8 cellular contexts compared by ENCODE assay signal in the genomic region with DNA sequence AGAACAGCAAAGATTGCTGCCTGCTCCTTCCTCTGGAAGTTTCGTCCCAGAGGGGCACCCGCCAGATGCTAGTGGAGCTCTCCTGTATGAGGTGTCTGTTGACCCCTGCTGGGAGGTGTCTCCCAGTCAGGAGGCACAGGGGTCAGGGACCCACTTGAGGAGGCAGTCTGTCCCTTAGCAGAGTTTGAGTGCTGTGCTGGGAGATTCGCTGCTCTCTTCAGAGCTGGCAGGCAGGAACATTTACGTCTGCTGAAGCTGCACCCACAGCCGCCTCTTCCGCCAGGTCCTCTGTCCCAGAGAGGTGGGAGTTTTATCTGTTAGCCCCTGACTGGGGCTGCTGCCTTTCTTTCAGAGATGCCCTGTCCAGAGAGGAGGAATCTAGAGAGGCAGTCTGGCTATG.
A peak's percentile ranks its signal among the peaks of the same experiment; 100 is the strongest.
DNase-seq lines count a peak whose midpoint lies in the region; ATAC-seq, FAIRE-seq and TF ChIP-seq lines count a peak whose summit lies in the region.
"Not testable (repeated sequence)": the region's sequence is repeated elsewhere in the genome, so short reads cannot be mapped to it uniquely, and the experiment has no call there.

No MANE protein-coding gene starts in this region.

- intact Hi-C loops in activated CD8-positive, alpha-beta T cell treated with anti-CD3 and anti-CD28 coated beads for 36 hours (cut with micrococcal nuclease); HepG2 (cut with micrococcal nuclease; ENCODE audit: unreplicated experiment): not testable (repeated sequence)

- H2AFZ ChIP-seq in HepG2 (ENCODE audit: low read length), result not testable (repeated sequence)

- not testable (repeated sequence) for TF ChIP-seq EP300 in HepG2 (IDR thresholded peaks at IDR 0.05; ENCODE audit: low read depth in 2 of 2, low read length in 2 of 2); HepG2 (CRISPR knock-in tag; IDR thresholded peaks at IDR 0.05; ENCODE audit: borderline replicate concordance)

- peak overlapping the region in 3 of 4 donors; percentile 27 to 57 (median 31) for H3K4me3 Mint-ChIP-seq in CD4-positive, CD25-positive, alpha-beta regulatory T cell
- H3K4me3 Mint-ChIP-seq in activated CD8-positive, alpha-beta T cell treated with anti-CD3 and anti-CD28 coated beads for 36 hours; nephron progenitor cell; stimulated activated memory B cell treated with anti-CD40 and anti-IgM and Interleukin-4, amounts not matched to agents 10 μg/mL and 1 μg/mL and 100 μg/mL, for 72 hours: not testable (repeated sequence)
- peak overlapping the region; percentile 48 for H3K4me3 Mint-ChIP-seq in activated naive CD4-positive, alpha-beta T cell treated with anti-CD3 and anti-CD28 coated beads, Interleukin-2, amount 50 U/mL, for 24 hours
- peak overlapping the region; percentile 57 for H3K4me3 Mint-ChIP-seq in central memory CD8-positive, alpha-beta T cell

- not testable (repeated sequence) for TF ChIP-seq POLR2A in HepG2 (IDR thresholded peaks at IDR 0.05; ENCODE audit: insufficient read depth in 1 of 2, low read depth in 2 of 2, low read length in 2 of 2)

- peak overlapping the region in 2 of 3 donors; percentile 62 to 83 for H3K27ac Mint-ChIP-seq in CD4-positive, CD25-positive, alpha-beta regulatory T cell
- peak overlapping the region; percentile 78 for H3K27ac Mint-ChIP-seq in activated CD8-positive, alpha-beta T cell treated with anti-CD3 and anti-CD28 coated beads for 36 hours
- H3K27ac Mint-ChIP-seq in activated naive CD4-positive, alpha-beta T cell treated with anti-CD3 and anti-CD28 coated beads, Interleukin-2, amount 50 U/mL, for 24 hours, result peak overlapping the region; percentile 53
- peak overlapping the region; percentile 42 for H3K27ac Mint-ChIP-seq in central memory CD8-positive, alpha-beta T cell (ENCODE audit: low read depth)
- H3K27ac Mint-ChIP-seq in nephron progenitor cell, result peak overlapping the region; percentile 47
- peak overlapping the region; percentile 55 for H3K27ac Mint-ChIP-seq in stimulated activated memory B cell treated with anti-CD40 and anti-IgM and Interleukin-4, amounts not matched to agents 10 μg/mL and 1 μg/mL and 100 μg/mL, for 72 hours

- peak overlapping the region; percentile 13 for H3K4me3 ChIP-seq in CD4-positive, CD25-positive, alpha-beta regulatory T cell (ENCODE audit: low read depth, low read length)
- H3K4me3 ChIP-seq in HepG2 (replicated peaks in 1 of 3; ENCODE audit: insufficient read depth in 1 of 3, low read depth in 2 of 3, low read length in 3 of 3), result not testable (repeated sequence)

- not testable (repeated sequence) for BruUV-seq in HepG2 (replicated peaks; lab: Mats Ljungman, UMichigan)

- not testable (repeated sequence) for H4K20me1 ChIP-seq in HepG2 (ENCODE audit: insufficient read depth, low read length)

- H3K27me3 ChIP-seq in CD4-positive, CD25-positive, alpha-beta regulatory T cell (ENCODE audit: control insufficient read depth, insufficient read depth, low read length); HepG2 (ENCODE audit: control insufficient read depth in 1 of 2, insufficient read depth in 2 of 2, low read length in 2 of 2): not testable (repeated sequence)

- POLR2A ChIA-PET in RWPE1 (lab: Yijun Ruan, JAX; ENCODE audit: low non-redundant PET); HepG2 (lab: Yijun Ruan, JAX): not testable (repeated sequence)
- POLR2A ChIA-PET in activated CD8-positive, alpha-beta T cell treated with anti-CD3 and anti-CD28 coated beads for 36 hours (lab: Charles Lee), result interaction anchor here (0.7 kb wide), 1 partner anchor 129 kb away, joined by 3 read pairs; no protein-coding TSS in a partner anchor

- TF ChIP-seq RAD21 in HepG2 (CRISPR knock-in tag; IDR thresholded peaks at IDR 0.05), result not testable (repeated sequence)

- H3K9me3 Mint-ChIP-seq in CD4-positive, CD25-positive, alpha-beta regulatory T cell; activated naive CD4-positive, alpha-beta T cell treated with anti-CD3 and anti-CD28 coated beads, Interleukin-2, amount 50 U/mL, for 24 hours; central memory CD8-positive, alpha-beta T cell; stimulated activated memory B cell treated with anti-CD40 and anti-IgM and Interleukin-4, amounts not matched to agents 10 μg/mL and 1 μg/mL and 100 μg/mL, for 72 hours: not testable (repeated sequence)
- H3K9me3 Mint-ChIP-seq in activated CD8-positive, alpha-beta T cell treated with anti-CD3 and anti-CD28 coated beads for 36 hours, result peaks cover 16% of the 10 kb centered on the region
- H3K9me3 Mint-ChIP-seq in nephron progenitor cell, result peaks cover 42% of the 10 kb centered on the region

- not testable (repeated sequence) for H3K27me3 Mint-ChIP-seq in CD4-positive, CD25-positive, alpha-beta regulatory T cell; activated CD8-positive, alpha-beta T cell treated with anti-CD3 and anti-CD28 coated beads for 36 hours; activated naive CD4-positive, alpha-beta T cell treated with anti-CD3 and anti-CD28 coated beads, Interleukin-2, amount 50 U/mL, for 24 hours; central memory CD8-positive, alpha-beta T cell; nephron progenitor cell (ENCODE audit: low read depth, poor library complexity); stimulated activated memory B cell treated with anti-CD40 and anti-IgM and Interleukin-4, amounts not matched to agents 10 μg/mL and 1 μg/mL and 100 μg/mL, for 72 hours

- peaks cover 29% of the 10 kb centered on the region for H3K36me3 ChIP-seq in CD4-positive, CD25-positive, alpha-beta regulatory T cell (ENCODE audit: control insufficient read depth, insufficient read depth, low read length)
- H3K36me3 ChIP-seq in HepG2 (replicated peaks in 1 of 2; ENCODE audit: control insufficient read depth in 1 of 2, insufficient read depth in 2 of 2, low read length in 2 of 2), result not testable (repeated sequence)

- not testable (repeated sequence) for H3K9ac ChIP-seq in HepG2 (ENCODE audit: insufficient read depth, low read depth, low read length)

- WGBS in HepG2 (ENCODE audit: low lambda C conversion rate), result 100% methylated on average over 2 of the region's 6 CpGs

- CTCF ChIA-PET in RWPE1 (lab: Yijun Ruan, JAX); HepG2 (lab: Yijun Ruan, JAX; ENCODE audit: low intra/inter-chr PET ratio, low total read pairs): not testable (repeated sequence)
- CTCF ChIA-PET in activated CD8-positive, alpha-beta T cell treated with anti-CD3 and anti-CD28 coated beads for 36 hours (lab: Charles Lee), result interaction anchor here (1.9 to 2.7 kb wide), 2 partner anchors 9 to 71 kb away, joined by 6 to 15 read pairs; no protein-coding TSS in a partner anchor

- not testable (repeated sequence) for H3K27ac ChIP-seq in CD4-positive, CD25-positive, alpha-beta regulatory T cell (ENCODE audit: insufficient read depth, low read length, poor library complexity, severe bottlenecking); HepG2 (ENCODE audit: extremely low read length, insufficient read depth, low read length)
- 0 out of 2 replicates have a peak overlapping the region, but pooled peaks have one; percentile 20 for H3K27ac ChIP-seq in RWPE1

- H3K4me1 ChIP-seq in CD4-positive, CD25-positive, alpha-beta regulatory T cell (ENCODE audit: control insufficient read depth, insufficient read depth, low read length, poor library complexity, severe bottlenecking), result peaks cover 40% of the 10 kb centered on the region
- not testable (repeated sequence) for H3K4me1 ChIP-seq in HepG2 (ENCODE audit: insufficient read depth, low read length)

- FAIRE-seq in HepG2 (lab: Jason Lieb, UNC), result not testable (repeated sequence)

- H3K4me2 ChIP-seq in HepG2 (ENCODE audit: low read depth, low read length), result not testable (repeated sequence)

- ATAC-seq in CD4-positive, CD25-positive, alpha-beta regulatory T cell (ENCODE audit: low read depth in 2 of 2); activated CD8-positive, alpha-beta T cell treated with anti-CD3 and anti-CD28 coated beads for 36 hours; central memory CD8-positive, alpha-beta T cell (replicated peaks; ENCODE audit: extremely low read depth, poor library complexity, severe bottlenecking); HepG2; stimulated activated memory B cell treated with anti-CD40 and anti-IgM and Interleukin-4, amounts not matched to agents 10 μg/mL and 1 μg/mL and 100 μg/mL, for 72 hours: not testable (repeated sequence)

- not testable (repeated sequence) for TF ChIP-seq CTCF in RWPE1 (conservative IDR thresholded peaks at IDR 0.05; ENCODE audit: low read depth); activated CD8-positive, alpha-beta T cell treated with anti-CD3 and anti-CD28 coated beads for 36 hours (IDR thresholded peaks at IDR 0.05); HepG2 (CRISPR knock-in tag; IDR thresholded peaks at IDR 0.05); nephron progenitor cell (IDR thresholded peaks at IDR 0.05)

- not testable (repeated sequence) for DNase-seq in CD4-positive, CD25-positive, alpha-beta regulatory T cell; RWPE1 (ENCODE audit: low spot score); activated CD8-positive, alpha-beta T cell treated with anti-CD3 and anti-CD28 coated beads for 36 hours; central memory CD8-positive, alpha-beta T cell (ENCODE audit: low spot score in 2 of 2); HepG2 (ENCODE audit: low spot score); nephron progenitor cell

- in situ Hi-C loops in HepG2 (cut with HindIII; ENCODE audit: extremely low pct_ligation_motif_present, low pct_unique_long_range_greater_than_20kb), result not testable (repeated sequence)

- H3K4me1 Mint-ChIP-seq in CD4-positive, CD25-positive, alpha-beta regulatory T cell, result peaks cover 53 to 95% (median 80%) of the 10 kb centered on the region in 4 donors
- peaks cover 89% of the 10 kb centered on the region for H3K4me1 Mint-ChIP-seq in activated CD8-positive, alpha-beta T cell treated with anti-CD3 and anti-CD28 coated beads for 36 hours (ENCODE audit: low read depth)
- peaks cover 92% of the 10 kb centered on the region for H3K4me1 Mint-ChIP-seq in activated naive CD4-positive, alpha-beta T cell treated with anti-CD3 and anti-CD28 coated beads, Interleukin-2, amount 50 U/mL, for 24 hours
- H3K4me1 Mint-ChIP-seq in central memory CD8-positive, alpha-beta T cell, result peaks cover 78% of the 10 kb centered on the region
- not testable (repeated sequence) for H3K4me1 Mint-ChIP-seq in nephron progenitor cell
- H3K4me1 Mint-ChIP-seq in stimulated activated memory B cell treated with anti-CD40 and anti-IgM and Interleukin-4, amounts not matched to agents 10 μg/mL and 1 μg/mL and 100 μg/mL, for 72 hours, result peaks cover 66% of the 10 kb centered on the region

- H3K79me2 ChIP-seq in HepG2 (ENCODE audit: insufficient read depth, low read length), result peaks cover 59% of the 10 kb centered on the region

- peaks cover 58% of the 10 kb centered on the region for H3K36me3 Mint-ChIP-seq in CD4-positive, CD25-positive, alpha-beta regulatory T cell
- H3K36me3 Mint-ChIP-seq in activated CD8-positive, alpha-beta T cell treated with anti-CD3 and anti-CD28 coated beads for 36 hours (ENCODE audit: low read depth), result peaks cover 87% of the 10 kb centered on the region
- peaks cover 38% of the 10 kb centered on the region for H3K36me3 Mint-ChIP-seq in activated naive CD4-positive, alpha-beta T cell treated with anti-CD3 and anti-CD28 coated beads, Interleukin-2, amount 50 U/mL, for 24 hours
- peaks cover 37% of the 10 kb centered on the region for H3K36me3 Mint-ChIP-seq in central memory CD8-positive, alpha-beta T cell (ENCODE audit: insufficient read depth)
- H3K36me3 Mint-ChIP-seq in nephron progenitor cell (ENCODE audit: low read depth), result peaks cover 12% of the 10 kb centered on the region
- peaks cover 68% of the 10 kb centered on the region for H3K36me3 Mint-ChIP-seq in stimulated activated memory B cell treated with anti-CD40 and anti-IgM and Interleukin-4, amounts not matched to agents 10 μg/mL and 1 μg/mL and 100 μg/mL, for 72 hours

- not testable (repeated sequence) for H3K9me3 ChIP-seq in CD4-positive, CD25-positive, alpha-beta regulatory T cell (ENCODE audit: control insufficient read depth in 2 of 2, low read length in 2 of 2); HepG2 (ENCODE audit: low read length)
